1 cellular context compared by ENCODE assay signal in the genomic region with DNA sequence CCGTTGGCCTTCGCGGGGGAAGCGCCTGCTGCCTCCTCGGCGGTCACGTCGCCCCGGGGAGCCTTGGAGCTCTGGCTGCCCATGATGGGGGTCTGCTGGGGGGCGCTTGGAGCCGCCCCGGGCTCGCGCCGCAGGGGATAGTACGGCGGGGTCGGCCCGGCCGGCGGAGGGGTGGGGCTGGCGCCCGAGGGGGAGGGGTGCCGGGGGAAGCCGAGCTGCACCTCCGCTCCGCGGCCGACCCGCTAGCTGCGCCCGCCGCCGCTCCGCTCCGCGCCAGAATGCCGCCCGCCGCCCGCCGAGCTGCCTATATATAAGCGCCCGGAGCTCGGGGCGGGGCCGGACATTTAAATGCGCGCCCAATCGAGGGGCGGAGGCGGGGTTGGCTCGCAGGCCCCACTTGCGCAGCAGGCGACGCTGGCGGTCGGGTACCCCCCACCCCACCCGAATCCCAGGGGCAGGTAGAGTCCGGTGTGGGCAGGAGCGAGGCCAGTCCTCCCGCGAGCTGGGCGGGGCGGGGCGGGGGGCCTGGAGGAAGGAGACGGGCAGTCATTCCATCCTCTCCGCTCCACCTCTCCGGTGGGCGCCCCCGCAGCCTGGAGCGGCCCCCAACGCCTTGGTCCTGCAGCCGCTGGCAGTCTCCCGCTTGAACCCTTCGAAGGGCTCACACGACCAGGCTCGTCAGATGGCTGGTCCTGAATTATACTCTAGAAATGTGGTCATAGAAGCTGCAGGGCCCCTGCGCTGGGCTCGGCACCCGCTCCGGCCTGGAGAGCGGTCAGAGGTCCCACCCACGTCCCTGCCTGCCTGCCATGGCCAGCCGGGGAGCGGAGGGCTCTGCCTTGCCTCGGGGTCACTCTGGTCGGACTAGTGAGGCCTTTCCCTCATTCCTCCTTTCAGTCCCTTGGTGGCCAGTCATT.
TF ChIP-seq lines count a peak whose summit lies in the region.

A gene with protein sequence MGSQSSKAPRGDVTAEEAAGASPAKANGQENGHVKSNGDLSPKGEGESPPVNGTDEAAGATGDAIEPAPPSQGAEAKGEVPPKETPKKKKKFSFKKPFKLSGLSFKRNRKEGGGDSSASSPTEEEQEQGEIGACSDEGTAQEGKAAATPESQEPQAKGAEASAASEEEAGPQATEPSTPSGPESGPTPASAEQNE (minus strand): TSS at position 283 of the 917 bp plus-strand sequence. CDS start 200 bp downstream, at position 83.

TF ChIP-seq in HepG2, 621 proteins besides CTCF, POLR2A, EP300 and RAD21 (continued from another document and continues in another):
- TF ChIP-seq, protein P1, sequence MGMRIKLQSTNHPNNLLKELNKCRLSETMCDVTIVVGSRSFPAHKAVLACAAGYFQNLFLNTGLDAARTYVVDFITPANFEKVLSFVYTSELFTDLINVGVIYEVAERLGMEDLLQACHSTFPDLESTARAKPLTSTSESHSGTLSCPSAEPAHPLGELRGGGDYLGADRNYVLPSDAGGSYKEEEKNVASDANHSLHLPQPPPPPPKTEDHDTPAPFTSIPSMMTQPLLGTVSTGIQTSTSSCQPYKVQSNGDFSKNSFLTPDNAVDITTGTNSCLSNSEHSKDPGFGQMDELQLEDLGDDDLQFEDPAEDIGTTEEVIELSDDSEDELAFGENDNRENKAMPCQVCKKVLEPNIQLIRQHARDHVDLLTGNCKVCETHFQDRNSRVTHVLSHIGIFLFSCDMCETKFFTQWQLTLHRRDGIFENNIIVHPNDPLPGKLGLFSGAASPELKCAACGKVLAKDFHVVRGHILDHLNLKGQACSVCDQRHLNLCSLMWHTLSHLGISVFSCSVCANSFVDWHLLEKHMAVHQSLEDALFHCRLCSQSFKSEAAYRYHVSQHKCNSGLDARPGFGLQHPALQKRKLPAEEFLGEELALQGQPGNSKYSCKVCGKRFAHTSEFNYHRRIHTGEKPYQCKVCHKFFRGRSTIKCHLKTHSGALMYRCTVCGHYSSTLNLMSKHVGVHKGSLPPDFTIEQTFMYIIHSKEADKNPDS (CRISPR knock-in tag; IDR thresholded peaks at IDR 0.05), result no peak; the same call in 1 of the 2 replicates
- TF ChIP-seq NONO (IDR thresholded peaks at IDR 0.05), result no peak
- peak; percentile 58; the same call in 1 of the 2 replicates for TF ChIP-seq NONO (CRISPR knock-in tag; conservative IDR thresholded peaks at IDR 0.05)
- TF ChIP-seq ZNF713 (CRISPR knock-in tag; IDR thresholded peaks at IDR 0.05), result no peak
- TF ChIP-seq, protein P2, sequence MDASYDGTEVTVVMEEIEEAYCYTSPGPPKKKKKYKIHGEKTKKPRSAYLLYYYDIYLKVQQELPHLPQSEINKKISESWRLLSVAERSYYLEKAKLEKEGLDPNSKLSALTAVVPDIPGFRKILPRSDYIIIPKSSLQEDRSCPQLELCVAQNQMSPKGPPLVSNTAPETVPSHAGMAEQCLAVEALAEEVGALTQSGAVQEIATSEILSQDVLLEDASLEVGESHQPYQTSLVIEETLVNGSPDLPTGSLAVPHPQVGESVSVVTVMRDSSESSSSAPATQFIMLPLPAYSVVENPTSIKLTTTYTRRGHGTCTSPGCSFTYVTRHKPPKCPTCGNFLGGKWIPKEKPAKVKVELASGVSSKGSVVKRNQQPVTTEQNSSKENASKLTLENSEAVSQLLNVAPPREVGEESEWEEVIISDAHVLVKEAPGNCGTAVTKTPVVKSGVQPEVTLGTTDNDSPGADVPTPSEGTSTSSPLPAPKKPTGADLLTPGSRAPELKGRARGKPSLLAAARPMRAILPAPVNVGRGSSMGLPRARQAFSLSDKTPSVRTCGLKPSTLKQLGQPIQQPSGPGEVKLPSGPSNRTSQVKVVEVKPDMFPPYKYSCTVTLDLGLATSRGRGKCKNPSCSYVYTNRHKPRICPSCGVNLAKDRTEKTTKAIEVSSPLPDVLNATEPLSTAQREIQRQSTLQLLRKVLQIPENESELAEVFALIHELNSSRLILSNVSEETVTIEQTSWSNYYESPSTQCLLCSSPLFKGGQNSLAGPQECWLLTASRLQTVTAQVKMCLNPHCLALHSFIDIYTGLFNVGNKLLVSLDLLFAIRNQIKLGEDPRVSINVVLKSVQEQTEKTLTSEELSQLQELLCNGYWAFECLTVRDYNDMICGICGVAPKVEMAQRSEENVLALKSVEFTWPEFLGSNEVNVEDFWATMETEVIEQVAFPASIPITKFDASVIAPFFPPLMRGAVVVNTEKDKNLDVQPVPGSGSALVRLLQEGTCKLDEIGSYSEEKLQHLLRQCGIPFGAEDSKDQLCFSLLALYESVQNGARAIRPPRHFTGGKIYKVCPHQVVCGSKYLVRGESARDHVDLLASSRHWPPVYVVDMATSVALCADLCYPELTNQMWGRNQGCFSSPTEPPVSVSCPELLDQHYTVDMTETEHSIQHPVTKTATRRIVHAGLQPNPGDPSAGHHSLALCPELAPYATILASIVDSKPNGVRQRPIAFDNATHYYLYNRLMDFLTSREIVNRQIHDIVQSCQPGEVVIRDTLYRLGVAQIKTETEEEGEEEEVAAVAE (CRISPR knock-in tag; IDR thresholded peaks at IDR 0.05; ENCODE audit: borderline replicate concordance), result no peak
- TF ChIP-seq, protein P3, sequence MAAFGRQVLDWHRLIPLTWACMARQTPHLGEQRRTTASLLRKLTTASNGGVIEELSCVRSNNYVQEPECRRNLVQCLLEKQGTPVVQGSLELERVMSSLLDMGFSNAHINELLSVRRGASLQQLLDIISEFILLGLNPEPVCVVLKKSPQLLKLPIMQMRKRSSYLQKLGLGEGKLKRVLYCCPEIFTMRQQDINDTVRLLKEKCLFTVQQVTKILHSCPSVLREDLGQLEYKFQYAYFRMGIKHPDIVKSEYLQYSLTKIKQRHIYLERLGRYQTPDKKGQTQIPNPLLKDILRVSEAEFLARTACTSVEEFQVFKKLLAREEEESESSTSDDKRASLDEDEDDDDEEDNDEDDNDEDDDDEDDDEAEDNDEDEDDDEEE (CRISPR knock-in tag; IDR thresholded peaks at IDR 0.05), result no peak
- TF ChIP-seq ZFY (CRISPR knock-in tag; IDR thresholded peaks at IDR 0.05), result peak; percentile 48; the same call in 1 of the 2 replicates
- peak; percentile 32; the same call in 1 of the 2 replicates for TF ChIP-seq HOXA3 (CRISPR knock-in tag; IDR thresholded peaks at IDR 0.05)
- TF ChIP-seq ZNF747 (CRISPR knock-in tag; IDR thresholded peaks at IDR 0.05; ENCODE audit: borderline replicate concordance), result no peak; the same call in 1 of the 2 replicates
- TF ChIP-seq MEF2D (CRISPR knock-in tag; IDR thresholded peaks at IDR 0.05), result no peak
- TF ChIP-seq KDM6A (CRISPR knock-in tag; IDR thresholded peaks at IDR 0.05; ENCODE audit: low read depth), result no peak
- no peak for TF ChIP-seq JUND (CRISPR knock-in tag; IDR thresholded peaks at IDR 0.05)
- TF ChIP-seq ELF3 (CRISPR knock-in tag; IDR thresholded peaks at IDR 0.05), result peak; percentile 62
- peak; percentile 76; the same call in 1 of the 2 replicates for TF ChIP-seq REL (CRISPR knock-in tag; conservative IDR thresholded peaks at IDR 0.05)
- TF ChIP-seq, protein P4, sequence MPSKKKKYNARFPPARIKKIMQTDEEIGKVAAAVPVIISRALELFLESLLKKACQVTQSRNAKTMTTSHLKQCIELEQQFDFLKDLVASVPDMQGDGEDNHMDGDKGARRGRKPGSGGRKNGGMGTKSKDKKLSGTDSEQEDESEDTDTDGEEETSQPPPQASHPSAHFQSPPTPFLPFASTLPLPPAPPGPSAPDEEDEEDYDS (CRISPR knock-in tag; IDR thresholded peaks at IDR 0.05), result peak; percentile 98
- TF ChIP-seq ZIK1 (CRISPR knock-in tag; IDR thresholded peaks at IDR 0.05; ENCODE audit: borderline replicate concordance, low read depth), result no peak
- TF ChIP-seq MED8 (CRISPR knock-in tag; IDR thresholded peaks at IDR 0.05; ENCODE audit: insufficient replicate concordance), result no peak
- TF ChIP-seq ZNF614 (CRISPR knock-in tag; IDR thresholded peaks at IDR 0.05; ENCODE audit: borderline replicate concordance), result no peak; the same call in 1 of the 2 replicates
- no peak; the same call in 1 of the 2 replicates for TF ChIP-seq SAFB2 (CRISPR knock-in tag; IDR thresholded peaks at IDR 0.05; ENCODE audit: borderline replicate concordance, low read depth)
- TF ChIP-seq, protein P5, sequence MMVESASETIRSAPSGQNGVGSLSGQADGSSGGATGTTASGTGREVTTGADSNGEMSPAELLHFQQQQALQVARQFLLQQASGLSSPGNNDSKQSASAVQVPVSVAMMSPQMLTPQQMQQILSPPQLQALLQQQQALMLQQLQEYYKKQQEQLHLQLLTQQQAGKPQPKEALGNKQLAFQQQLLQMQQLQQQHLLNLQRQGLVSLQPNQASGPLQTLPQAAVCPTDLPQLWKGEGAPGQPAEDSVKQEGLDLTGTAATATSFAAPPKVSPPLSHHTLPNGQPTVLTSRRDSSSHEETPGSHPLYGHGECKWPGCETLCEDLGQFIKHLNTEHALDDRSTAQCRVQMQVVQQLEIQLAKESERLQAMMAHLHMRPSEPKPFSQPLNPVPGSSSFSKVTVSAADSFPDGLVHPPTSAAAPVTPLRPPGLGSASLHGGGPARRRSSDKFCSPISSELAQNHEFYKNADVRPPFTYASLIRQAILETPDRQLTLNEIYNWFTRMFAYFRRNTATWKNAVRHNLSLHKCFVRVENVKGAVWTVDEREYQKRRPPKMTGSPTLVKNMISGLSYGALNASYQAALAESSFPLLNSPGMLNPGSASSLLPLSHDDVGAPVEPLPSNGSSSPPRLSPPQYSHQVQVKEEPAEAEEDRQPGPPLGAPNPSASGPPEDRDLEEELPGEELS (CRISPR knock-in tag; IDR thresholded peaks at IDR 0.05), result no peak
- no peak; the same call in 1 of the 2 replicates for TF ChIP-seq ZNF777 (CRISPR knock-in tag; IDR thresholded peaks at IDR 0.05)
- no peak for TF ChIP-seq ZSCAN22 (CRISPR knock-in tag; IDR thresholded peaks at IDR 0.05)
- TF ChIP-seq, protein P6, sequence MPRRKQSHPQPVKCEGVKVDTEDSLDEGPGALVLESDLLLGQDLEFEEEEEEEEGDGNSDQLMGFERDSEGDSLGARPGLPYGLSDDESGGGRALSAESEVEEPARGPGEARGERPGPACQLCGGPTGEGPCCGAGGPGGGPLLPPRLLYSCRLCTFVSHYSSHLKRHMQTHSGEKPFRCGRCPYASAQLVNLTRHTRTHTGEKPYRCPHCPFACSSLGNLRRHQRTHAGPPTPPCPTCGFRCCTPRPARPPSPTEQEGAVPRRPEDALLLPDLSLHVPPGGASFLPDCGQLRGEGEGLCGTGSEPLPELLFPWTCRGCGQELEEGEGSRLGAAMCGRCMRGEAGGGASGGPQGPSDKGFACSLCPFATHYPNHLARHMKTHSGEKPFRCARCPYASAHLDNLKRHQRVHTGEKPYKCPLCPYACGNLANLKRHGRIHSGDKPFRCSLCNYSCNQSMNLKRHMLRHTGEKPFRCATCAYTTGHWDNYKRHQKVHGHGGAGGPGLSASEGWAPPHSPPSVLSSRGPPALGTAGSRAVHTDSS (CRISPR knock-in tag; conservative IDR thresholded peaks at IDR 0.05), result no peak
- TF ChIP-seq CREM (IDR thresholded peaks at IDR 0.05), result no peak
- no peak for TF ChIP-seq CREM (CRISPR knock-in tag; IDR thresholded peaks at IDR 0.05)
- TF ChIP-seq, protein P7, sequence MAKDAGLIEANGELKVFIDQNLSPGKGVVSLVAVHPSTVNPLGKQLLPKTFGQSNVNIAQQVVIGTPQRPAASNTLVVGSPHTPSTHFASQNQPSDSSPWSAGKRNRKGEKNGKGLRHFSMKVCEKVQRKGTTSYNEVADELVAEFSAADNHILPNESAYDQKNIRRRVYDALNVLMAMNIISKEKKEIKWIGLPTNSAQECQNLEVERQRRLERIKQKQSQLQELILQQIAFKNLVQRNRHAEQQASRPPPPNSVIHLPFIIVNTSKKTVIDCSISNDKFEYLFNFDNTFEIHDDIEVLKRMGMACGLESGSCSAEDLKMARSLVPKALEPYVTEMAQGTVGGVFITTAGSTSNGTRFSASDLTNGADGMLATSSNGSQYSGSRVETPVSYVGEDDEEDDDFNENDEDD (CRISPR knock-in tag; IDR thresholded peaks at IDR 0.05; ENCODE audit: borderline replicate concordance), result peak; percentile 39; the same call in 1 of the 2 replicates
- TF ChIP-seq, protein P8, sequence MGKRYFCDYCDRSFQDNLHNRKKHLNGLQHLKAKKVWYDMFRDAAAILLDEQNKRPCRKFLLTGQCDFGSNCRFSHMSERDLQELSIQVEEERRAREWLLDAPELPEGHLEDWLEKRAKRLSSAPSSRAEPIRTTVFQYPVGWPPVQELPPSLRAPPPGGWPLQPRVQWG (CRISPR knock-in tag; IDR thresholded peaks at IDR 0.05; ENCODE audit: borderline replicate concordance, low read depth), result no peak
- no peak for TF ChIP-seq MIER3 (CRISPR knock-in tag; IDR thresholded peaks at IDR 0.05; ENCODE audit: borderline replicate concordance)
- TF ChIP-seq ZNF83 (CRISPR knock-in tag; IDR thresholded peaks at IDR 0.05; ENCODE audit: borderline replicate concordance), result no peak
- TF ChIP-seq, protein P9, sequence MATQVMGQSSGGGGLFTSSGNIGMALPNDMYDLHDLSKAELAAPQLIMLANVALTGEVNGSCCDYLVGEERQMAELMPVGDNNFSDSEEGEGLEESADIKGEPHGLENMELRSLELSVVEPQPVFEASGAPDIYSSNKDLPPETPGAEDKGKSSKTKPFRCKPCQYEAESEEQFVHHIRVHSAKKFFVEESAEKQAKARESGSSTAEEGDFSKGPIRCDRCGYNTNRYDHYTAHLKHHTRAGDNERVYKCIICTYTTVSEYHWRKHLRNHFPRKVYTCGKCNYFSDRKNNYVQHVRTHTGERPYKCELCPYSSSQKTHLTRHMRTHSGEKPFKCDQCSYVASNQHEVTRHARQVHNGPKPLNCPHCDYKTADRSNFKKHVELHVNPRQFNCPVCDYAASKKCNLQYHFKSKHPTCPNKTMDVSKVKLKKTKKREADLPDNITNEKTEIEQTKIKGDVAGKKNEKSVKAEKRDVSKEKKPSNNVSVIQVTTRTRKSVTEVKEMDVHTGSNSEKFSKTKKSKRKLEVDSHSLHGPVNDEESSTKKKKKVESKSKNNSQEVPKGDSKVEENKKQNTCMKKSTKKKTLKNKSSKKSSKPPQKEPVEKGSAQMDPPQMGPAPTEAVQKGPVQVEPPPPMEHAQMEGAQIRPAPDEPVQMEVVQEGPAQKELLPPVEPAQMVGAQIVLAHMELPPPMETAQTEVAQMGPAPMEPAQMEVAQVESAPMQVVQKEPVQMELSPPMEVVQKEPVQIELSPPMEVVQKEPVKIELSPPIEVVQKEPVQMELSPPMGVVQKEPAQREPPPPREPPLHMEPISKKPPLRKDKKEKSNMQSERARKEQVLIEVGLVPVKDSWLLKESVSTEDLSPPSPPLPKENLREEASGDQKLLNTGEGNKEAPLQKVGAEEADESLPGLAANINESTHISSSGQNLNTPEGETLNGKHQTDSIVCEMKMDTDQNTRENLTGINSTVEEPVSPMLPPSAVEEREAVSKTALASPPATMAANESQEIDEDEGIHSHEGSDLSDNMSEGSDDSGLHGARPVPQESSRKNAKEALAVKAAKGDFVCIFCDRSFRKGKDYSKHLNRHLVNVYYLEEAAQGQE (IDR thresholded peaks at IDR 0.05; ENCODE audit: borderline replicate concordance in 1 of 2, low read depth in 1 of 2, low read length in 2 of 2), result peak in 1 of 2 experiments; percentile 59; a peak in 2 of 4 replicates
- no peak for TF ChIP-seq NFATC3 (CRISPR knock-in tag; IDR thresholded peaks at IDR 0.05)
- TF ChIP-seq ZNF510 (CRISPR knock-in tag; IDR thresholded peaks at IDR 0.05; ENCODE audit: low read depth), result 0 out of 2 replicates have a peak, but pooled peaks have one; percentile 64
- no peak; the same call in 1 of the 2 replicates for TF ChIP-seq ARHGAP35 (CRISPR knock-in tag; IDR thresholded peaks at IDR 0.05; ENCODE audit: borderline replicate concordance)
- TF ChIP-seq, protein P10, sequence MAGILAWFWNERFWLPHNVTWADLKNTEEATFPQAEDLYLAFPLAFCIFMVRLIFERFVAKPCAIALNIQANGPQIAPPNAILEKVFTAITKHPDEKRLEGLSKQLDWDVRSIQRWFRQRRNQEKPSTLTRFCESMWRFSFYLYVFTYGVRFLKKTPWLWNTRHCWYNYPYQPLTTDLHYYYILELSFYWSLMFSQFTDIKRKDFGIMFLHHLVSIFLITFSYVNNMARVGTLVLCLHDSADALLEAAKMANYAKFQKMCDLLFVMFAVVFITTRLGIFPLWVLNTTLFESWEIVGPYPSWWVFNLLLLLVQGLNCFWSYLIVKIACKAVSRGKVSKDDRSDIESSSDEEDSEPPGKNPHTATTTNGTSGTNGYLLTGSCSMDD (CRISPR knock-in tag; IDR thresholded peaks at IDR 0.05), result 0 out of 2 replicates have a peak, but pooled peaks have one; percentile 13
- no peak for TF ChIP-seq TEAD3 (CRISPR knock-in tag; optimal IDR thresholded peaks at IDR 0.05; ENCODE audit: borderline replicate concordance)
- TF ChIP-seq TARDBP (CRISPR knock-in tag; IDR thresholded peaks at IDR 0.05), result no peak
